25 cellular contexts compared by ENCODE assay signal in genomic region chr2:200625958-200626363, GRCh38. TPM values are rescaled to one million over a fixed set of nuclear protein-coding genes. Genes with fewer than 3 reads are reported as not detected.
DNase-seq lines count a peak whose midpoint lies in the region; ATAC-seq and TF ChIP-seq lines count a peak whose summit lies in the region.
"Had no signal": no experiment of that assay in that cellular context is flagged by ENCODE, and none has a peak within 500 bp of the region (broad histone marks: within the 10 kb centered on the region; RNA-seq: fewer than 3 reads in every experiment).

No MANE protein-coding gene starts in this region.

- TF ChIP-seq CTCF in RWPE2 (IDR thresholded peaks at IDR 0.05; ENCODE audit: poor library complexity, severe bottlenecking): no peak
- TF ChIP-seq CTCF in osteocyte (IDR thresholded peaks at IDR 0.05): no peak

- H3K27ac ChIP-seq in GM23248 (peak overlapping the region; percentile 81), RWPE2 (ENCODE audit: poor library complexity, severe bottlenecking) (peak overlapping the region; percentile 70)
- H3K27ac ChIP-seq: lower lobe of right lung, spleen, transverse colon had no signal

- WGBS in GM23248 (ENCODE audit: low coverage in 1 of 2, low lambda C conversion rate in 2 of 2, missing lambda C conversion rate in 2 of 2), 2 experiments: 27 to 31% methylated on average over 2 of the region's 2 CpGs

- no peaks in the 10 kb centered on the region; the same call in 1 of the 2 replicates for H3K9me2 ChIP-seq in GM23248 (ENCODE audit: insufficient read depth)

- H4K20me1 ChIP-seq in GM23248 (ENCODE audit: insufficient read depth): no peaks in the 10 kb centered on the region

- H3K4me3 ChIP-seq in GM23248 (no peak overlapping the region), RWPE2 (ENCODE audit: severe bottlenecking) (no peak overlapping the region)
- H3K4me3 ChIP-seq: lower lobe of right lung, spleen, transverse colon had no signal

- H3K79me2 ChIP-seq in GM23248 (ENCODE audit: insufficient read depth): no peaks in the 10 kb centered on the region

- H3K9me3 ChIP-seq in GM23248 (ENCODE audit: low read depth) (no peaks in the 10 kb centered on the region), RWPE2 (ENCODE audit: severe bottlenecking) (no peaks in the 10 kb centered on the region)
- H3K9me3 ChIP-seq: Caco-2, lower lobe of right lung, spleen, transverse colon had no signal

- DNase-seq in GM23248 (peak; percentile 72), RWPE2 (ENCODE audit: low spot score) (no peak), dedifferentiated amniotic fluid mesenchymal stem cell (ENCODE audit: extremely low spot score) (peak; percentile 24), osteocyte (ENCODE audit: extremely low spot score, unreplicated experiment) (no peak), SK-N-DZ (ENCODE audit: low spot score) (no peak), AG08396 (ENCODE audit: low spot score) (no peak), NCI-H2196 treated with DMSO at 0.1 percent for 48 hours (lab: John Stamatoyannopoulos, UW; ENCODE audit: unreplicated experiment) (no peak)
- no peak for DNase-seq in activated T-cell treated with anti-CD3 and anti-CD28 coated beads, Interleukin-2, amount 50 U/mL, for 72 hours
- DNase-seq: activated CD8-positive, alpha-beta T cell treated with anti-CD3 and anti-CD28 coated beads for 36 hours; activated naive CD4-positive, alpha-beta T cell treated with anti-CD3 and anti-CD28 coated beads for 36 hours; Caco-2; DND-41; endodermal cell; foreskin melanocyte; islet precursor cell; lower lobe of right lung; NCI-H1694 treated with DMSO at 0.1 percent for 48 hours; NCI-H82; spleen; stimulated activated CD4-positive, alpha-beta T cell treated with anti-CD3 and anti-CD28 coated beads, Interleukin-4, amount 100 ng/mL, for 24 hours; transverse colon had no signal

- in situ Hi-C loops in GM23248 (cut with MboI): no loop called here

- peaks cover 49% of the 10 kb centered on the region for H3K4me1 ChIP-seq in GM23248 (ENCODE audit: insufficient read depth)
- H3K4me1 ChIP-seq in RWPE2 (ENCODE audit: insufficient read depth, poor library complexity, severe bottlenecking): peaks cover 22% of the 10 kb centered on the region
- H3K4me1 ChIP-seq: Caco-2, lower lobe of right lung, spleen, transverse colon had no signal

- H3K4me1 Mint-ChIP-seq in osteocyte (ENCODE audit: unreplicated experiment): peaks cover 46% of the 10 kb centered on the region
- peaks cover 13% of the 10 kb centered on the region for H3K4me1 Mint-ChIP-seq in activated T-cell treated with anti-CD3 and anti-CD28 coated beads, Interleukin-2, amount 50 U/mL, for 72 hours (ENCODE audit: low read depth)
- H3K4me1 Mint-ChIP-seq: B cell had no signal

- no peak overlapping the region for H3K4me3 Mint-ChIP-seq in osteocyte (ENCODE audit: unreplicated experiment)
- H3K4me3 Mint-ChIP-seq in activated T-cell treated with anti-CD3 and anti-CD28 coated beads, Interleukin-2, amount 50 U/mL, for 72 hours: no peak overlapping the region
- H3K4me3 Mint-ChIP-seq: activated CD8-positive, alpha-beta T cell treated with anti-CD3 and anti-CD28 coated beads for 36 hours; activated naive CD4-positive, alpha-beta T cell treated with anti-CD3 and anti-CD28 coated beads for 36 hours; B cell; endodermal cell; stimulated activated naive CD8-positive, alpha-beta T cell treated with anti-CD3 and anti-CD28 coated beads, Interleukin-15, Interleukin-2, amounts not matched to agents 100 ng/mL and 50 ng/mL, for 24 hours; T-helper 2 cell treated with Interferon-gamma antibody and Interleukin-4, amounts not matched to agents 5 μg/mL and 100 μg/mL, for 36 hours had no signal

- H3K36me3 Mint-ChIP-seq in osteocyte (ENCODE audit: unreplicated experiment): no peaks in the 10 kb centered on the region
- no peaks in the 10 kb centered on the region for H3K36me3 Mint-ChIP-seq in activated T-cell treated with anti-CD3 and anti-CD28 coated beads, Interleukin-2, amount 50 U/mL, for 72 hours (ENCODE audit: insufficient read depth in 2 of 2)

- peak overlapping the region; percentile 38 for H3K4me2 ChIP-seq in GM23248 (ENCODE audit: unreplicated experiment)

- ATAC-seq in RWPE2 (ENCODE audit: low read depth): no peak
- ATAC-seq in activated T-cell treated with anti-CD3 and anti-CD28 coated beads, Interleukin-2, amount 50 U/mL, for 72 hours (replicated peaks in 1 of 2): no peak
- ATAC-seq: activated CD8-positive, alpha-beta T cell treated with anti-CD3 and anti-CD28 coated beads for 36 hours; HepG2; lower lobe of right lung had no signal

- no peaks in the 10 kb centered on the region for H3K27me3 Mint-ChIP-seq in osteocyte (ENCODE audit: unreplicated experiment)
- peaks cover 23% of the 10 kb centered on the region for H3K27me3 Mint-ChIP-seq in activated T-cell treated with anti-CD3 and anti-CD28 coated beads, Interleukin-2, amount 50 U/mL, for 72 hours (ENCODE audit: low read depth)

- peak overlapping the region; percentile 2 for H3K27ac Mint-ChIP-seq in osteocyte (ENCODE audit: unreplicated experiment)
- H3K27ac Mint-ChIP-seq in activated T-cell treated with anti-CD3 and anti-CD28 coated beads, Interleukin-2, amount 50 U/mL, for 72 hours: no peak overlapping the region
- H3K27ac Mint-ChIP-seq: activated CD8-positive, alpha-beta T cell treated with anti-CD3 and anti-CD28 coated beads for 36 hours; activated naive CD4-positive, alpha-beta T cell treated with anti-CD3 and anti-CD28 coated beads for 36 hours; B cell; endodermal cell; stimulated activated naive CD8-positive, alpha-beta T cell treated with anti-CD3 and anti-CD28 coated beads, Interleukin-15, Interleukin-2, amounts not matched to agents 100 ng/mL and 50 ng/mL, for 24 hours; T-helper 2 cell treated with Interferon-gamma antibody and Interleukin-4, amounts not matched to agents 5 μg/mL and 100 μg/mL, for 36 hours had no signal

- H3K9ac ChIP-seq in GM23248: peak overlapping the region; percentile 47; the same call in 1 of the 2 replicates

- 0 out of 2 replicates have a peak overlapping the region, but pooled peaks have one; percentile 44 for H2AFZ ChIP-seq in GM23248

- no peaks in the 10 kb centered on the region for H3K36me3 ChIP-seq in GM23248 (ENCODE audit: low read depth)
- no peaks in the 10 kb centered on the region for H3K36me3 ChIP-seq in RWPE2 (ENCODE audit: low read depth)
- H3K36me3 ChIP-seq: lower lobe of right lung, spleen, transverse colon had no signal

- H3K27me3 ChIP-seq in GM23248 (replicated peaks; ENCODE audit: insufficient read depth) (no peaks in the 10 kb centered on the region), RWPE2 (ENCODE audit: insufficient read depth, poor library complexity, severe bottlenecking) (no peaks in the 10 kb centered on the region)
- H3K27me3 ChIP-seq: transverse colon had no signal

- peaks cover 24% of the 10 kb centered on the region for H3F3A ChIP-seq in GM23248 (ENCODE audit: insufficient read depth)

- H3K9me3 Mint-ChIP-seq in osteocyte (ENCODE audit: unreplicated experiment): no peaks in the 10 kb centered on the region
- H3K9me3 Mint-ChIP-seq in activated T-cell treated with anti-CD3 and anti-CD28 coated beads, Interleukin-2, amount 50 U/mL, for 72 hours: no peaks in the 10 kb centered on the region
- H3K9me3 Mint-ChIP-seq: activated CD8-positive, alpha-beta T cell treated with anti-CD3 and anti-CD28 coated beads for 36 hours; activated naive CD4-positive, alpha-beta T cell treated with anti-CD3 and anti-CD28 coated beads for 36 hours; endodermal cell; stimulated activated naive CD8-positive, alpha-beta T cell treated with anti-CD3 and anti-CD28 coated beads, Interleukin-15, Interleukin-2, amounts not matched to agents 100 ng/mL and 50 ng/mL, for 24 hours; T-helper 2 cell treated with Interferon-gamma antibody and Interleukin-4, amounts not matched to agents 5 μg/mL and 100 μg/mL, for 36 hours had no signal

RNA-seq across cellular contexts. Expression of gene AOX1, which starts 40.1 kb away (rescaled TPM):
- total RNA-seq in GM23248 (2014; rRNA removed; shearing (Covaris generic)): 46.0 and 47.9 TPM in 2 replicates
- polyA plus RNA-seq in GM23248 (2016; fragmentation: Nextera tagmentation; extraction: Ambion mirVana): 18.9 and 20.5 TPM in 2 replicates
- 0.97 and 1.7 TPM in 2 replicates for total RNA-seq in osteocyte
- polyA plus RNA-seq in SK-N-DZ (2014; cell fraction: cytosol; rRNA removed): 0.39 TPM in 1 of 2 replicates, not detected in the other
- 0.11 and 0.18 TPM in 2 replicates for polyA plus RNA-seq in SK-N-DZ (2014; cell fraction: nucleus; rRNA removed)
- under 1 TPM; 0.83 to 0.84 TPM for total RNA-seq in activated T-cell treated with anti-CD3 and anti-CD28 coated beads, Interleukin-2, amount 50 U/mL, for 72 hours
- total RNA-seq: B cell had no signal

Comparison
In these comparisons a context has a peak if more than half of its experiments do, and no peak if none do; other contexts are left out.
1. DNase-seq: peak in GM23248 (single experiment) and dedifferentiated amniotic fluid mesenchymal stem cell (single experiment); none in RWPE2 (single experiment), osteocyte (single experiment), SK-N-DZ (single experiment), activated T-cell treated with anti-CD3 and anti-CD28 coated beads, Interleukin-2, amount 50 U/mL, for 72 hours (0 of 2), AG08396 (single experiment) and NCI-H2196 treated with DMSO at 0.1 percent for 48 hours (single experiment).
2. RNA of gene AOX1, which starts 40.1 kb away (total RNA-seq): 46.0 to 47.9 TPM in GM23248; 0.97 to 1.7 TPM in osteocyte and 0.83 to 0.84 TPM in activated T-cell treated with anti-CD3 and anti-CD28 coated beads, Interleukin-2, amount 50 U/mL, for 72 hours; every median in the first group is over 10 times any median in the second.